8 cellular contexts compared by ENCODE assay signal in genomic region chr11:107928046-107928766, GRCh38. TPM values are rescaled to one million over a fixed set of nuclear protein-coding genes. Genes with fewer than 3 reads are reported as not detected.
A peak's percentile ranks its signal among the peaks of the same experiment; 100 is the strongest.
DNase-seq lines count a peak whose midpoint lies in the region; ATAC-seq and TF ChIP-seq lines count a peak whose summit lies in the region.

TSS of gene RAB39A (plus strand) at chr11:107928448. CDS start at chr11:107928569, 121 bp downstream.

- no peaks in the 10 kb centered on the region for H3K9me3 Mint-ChIP-seq in CD8-positive, alpha-beta T cell

- H3K4me3 ChIP-seq in CD8-positive, alpha-beta T cell (ENCODE audit: low read depth, low read length) = peak within 1 kb of the TSS; percentile 46
- H3K4me3 ChIP-seq in epithelial cell of esophagus (ENCODE audit: low read length) = peak within 1 kb of the TSS; percentile 30

- H3K4me1 Mint-ChIP-seq in CD8-positive, alpha-beta T cell (ENCODE audit: low read depth) = peaks cover 10% of the 10 kb centered on the region

- peak; percentile 73 for ATAC-seq in CD8-positive, alpha-beta T cell
- ATAC-seq in GM21360 (IDR thresholded peaks at IDR 0.05; ENCODE audit: unreplicated experiment) = peak; percentile 92

- H3K9me3 ChIP-seq in CD8-positive, alpha-beta T cell (ENCODE audit: low read length) = no peaks in the 10 kb centered on the region

- peaks cover 55% of the 10 kb centered on the region for H3K27me3 Mint-ChIP-seq in CD8-positive, alpha-beta T cell (ENCODE audit: low read depth)

- no peaks in the 10 kb centered on the region for H3K36me3 Mint-ChIP-seq in CD8-positive, alpha-beta T cell

- peaks cover 9% of the 10 kb centered on the region for H3K4me1 ChIP-seq in CD8-positive, alpha-beta T cell (ENCODE audit: insufficient read depth, low read length)

- peaks cover 6% of the 10 kb centered on the region for H3K27me3 ChIP-seq in CD8-positive, alpha-beta T cell (ENCODE audit: insufficient read depth, low read length)

- peak; percentile 30 to 61 (median 44) for DNase-seq in CD8-positive, alpha-beta T cell
- DNase-seq in HT-29 (ENCODE audit: low spot score) = peak; percentile 62
- DNase-seq in NOMO-1 treated with dmso at 0.1 percent for 144 hours (lab: John Stamatoyannopoulos, UW; ENCODE audit: unreplicated experiment) = peak; percentile 95
- DNase-seq in activated CD8-positive, alpha-beta memory T cell treated with anti-CD3 and anti-CD28 coated beads, Interleukin-2, amount 50 U/mL, for 48 hours = peak; percentile 81
- DNase-seq in epithelial cell of esophagus (ENCODE audit: low read depth) = peak; percentile 94
- DNase-seq in midbrain (lab: John Stamatoyannopoulos, UW) = peak; percentile 91
- peak; percentile 33 to 50 for DNase-seq in stimulated activated CD8-positive, alpha-beta memory T cell treated with anti-CD3 and anti-CD28 coated beads, Interleukin-15, amount 100 ng/mL, for 4 hours (ENCODE audit: low read depth in 2 of 2)

- TF ChIP-seq CTCF in CD8-positive, alpha-beta T cell (IDR thresholded peaks at IDR 0.05) = no peak
- TF ChIP-seq CTCF in epithelial cell of esophagus (IDR thresholded peaks at IDR 0.05; ENCODE audit: insufficient read depth, low read depth, low read length, missing control alignments) = no peak

- intact Hi-C loops in CD8-positive, alpha-beta T cell (cut with DNase I, micrococcal nuclease) = no loop called here

- peak within 1 kb of the TSS; percentile 69 for H3K4me3 Mint-ChIP-seq in CD8-positive, alpha-beta T cell

- H3K27ac Mint-ChIP-seq in CD8-positive, alpha-beta T cell = no peak within 1 kb of the TSS

- CTCF ChIA-PET in CD8-positive, alpha-beta T cell (lab: Charles Lee) = no interaction called here

- H3K27ac ChIP-seq in CD8-positive, alpha-beta T cell (ENCODE audit: low read depth, low read length) = no peak within 1 kb of the TSS

- H3K36me3 ChIP-seq in CD8-positive, alpha-beta T cell (ENCODE audit: insufficient read depth, low read length) = no peaks in the 10 kb centered on the region

- POLR2A ChIA-PET in CD8-positive, alpha-beta T cell (lab: Charles Lee) = no interaction called here

RNA-seq across cellular contexts. Expression of gene RAB39A, which starts in this region (rescaled TPM):
- not detected for total RNA-seq in CD8-positive, alpha-beta T cell
- total RNA-seq in HT-29 (2014; rRNA removed; shearing (Covaris generic)) = not detected in 2 replicates

Comparison
In these comparisons a context has a peak if more than half of its experiments do, and no peak if none do; other contexts are left out.
1. Peak in DNase-seq, ATAC-seq and H3K4me3 ChIP-seq in CD8-positive, alpha-beta T cell; RNA of the gene not detected or under 1 TPM.
2. Peak in DNase-seq in HT-29; RNA of the gene not detected or under 1 TPM.
3. DNase-seq: peak in every context shown above with its lines; median percentile 95 in NOMO-1 treated with dmso at 0.1 percent for 144 hours; 94 in epithelial cell of esophagus; 91 in midbrain; 81 in activated CD8-positive, alpha-beta memory T cell treated with anti-CD3 and anti-CD28 coated beads, Interleukin-2, amount 50 U/mL, for 48 hours; 62 in HT-29; 44 in CD8-positive, alpha-beta T cell; 42 in stimulated activated CD8-positive, alpha-beta memory T cell treated with anti-CD3 and anti-CD28 coated beads, Interleukin-15, amount 100 ng/mL, for 4 hours.